1 cellular context compared by ENCODE assay signal in genomic region chr3:140941434-140942220, GRCh38.
A peak's percentile ranks its signal among the peaks of the same experiment; 100 is the strongest.
TF ChIP-seq lines count a peak whose summit lies in the region.

SLC25A36 (plus strand) TSS chr3:140941836; CDS start chr3:140942055, 219 bp downstream.

TF ChIP-seq in HCT116, 20 proteins besides CTCF, POLR2A, EP300 and RAD21 (continued from another document):
- TF ChIP-seq REST (IDR thresholded peaks at IDR 0.05; ENCODE audit: low read depth) (no peak), JUND (IDR thresholded peaks at IDR 0.05) (peak; percentile 51; the same call in 1 of the 2 replicates), ELF1 (IDR thresholded peaks at IDR 0.05; ENCODE audit: borderline replicate concordance, low read depth) (peak; percentile 38; the same call in 1 of the 2 replicates)
